Comparison of ENCODE assay signal across 9 cellular contexts in genomic region chr2:232698552-232699091, GRCh38. TPM values are rescaled to one million over a fixed set of nuclear protein-coding genes. Genes with fewer than 3 reads are reported as not detected.
DNase-seq lines count a peak whose midpoint lies in the region; FAIRE-seq and TF ChIP-seq lines count a peak whose summit lies in the region.
"Had no signal": no experiment of that assay in that cellular context is flagged by ENCODE, and none has a peak within 500 bp of the region (broad histone marks: within the 10 kb centered on the region; RNA-seq: fewer than 3 reads in every experiment).

No MANE protein-coding gene starts in this region.

- no peak for FAIRE-seq in endothelial cell of umbilical vein (lab: Jason Lieb, UNC)

- H4K20me1 ChIP-seq in endothelial cell of umbilical vein (replicated peaks; ENCODE audit: control insufficient read depth, extremely low read depth, insufficient read depth, low read length): no peaks in the 10 kb centered on the region

- H3K4me1 ChIP-seq in ES-I3 (ENCODE audit: insufficient read depth, low read length) (peaks cover 9% of the 10 kb centered on the region; the same call in 1 of the 2 replicates), endothelial cell of umbilical vein (ENCODE audit: control insufficient read depth, extremely low read depth, insufficient read depth, low read length) (peaks cover 19% of the 10 kb centered on the region), parathyroid adenoma (peaks cover 38% of the 10 kb centered on the region), ovary (ENCODE audit: insufficient read depth) (peaks cover 11% of the 10 kb centered on the region)

- TSS peak; percentile 53 for BruUV-seq in endothelial cell of umbilical vein (replicated peaks; lab: Mats Ljungman, UMichigan)

- H3K79me2 ChIP-seq in endothelial cell of umbilical vein (ENCODE audit: control insufficient read depth, insufficient read depth, low read length) (peaks cover 64% of the 10 kb centered on the region), parathyroid adenoma (peaks cover 45% of the 10 kb centered on the region)

- H3K4me3 ChIP-seq in endothelial cell of umbilical vein (replicated peaks in 1 of 3; ENCODE audit: insufficient read depth in 1 of 3, low read depth in 1 of 3, low read length in 3 of 3) (peak overlapping the region in 2 of 3 experiments; percentile 80 to 98), parathyroid adenoma (ENCODE audit: low read depth, low read length) (peak overlapping the region; percentile 92), ovary (no peak overlapping the region)

- POLR2A ChIA-PET in endothelial cell of umbilical vein (lab: Charles Lee): no interaction called here

- peak; percentile 38 for DNase-seq in OCI-M1 (lab: John Stamatoyannopoulos, UW)
- DNase-seq in endothelial cell of umbilical vein (ENCODE audit: low read depth, low spot score): no peak
- no peak for DNase-seq in KG1 (lab: John Stamatoyannopoulos, UW)
- no peak for DNase-seq in NCI-H1048 (lab: John Stamatoyannopoulos, UW)
- no peak for DNase-seq in occipital lobe (lab: John Stamatoyannopoulos, UW)
- DNase-seq in ovary: no peak
- DNase-seq: NCI-H1930 had no signal

- H2AFZ ChIP-seq in endothelial cell of umbilical vein (ENCODE audit: low read depth, low read length) (no peak overlapping the region), parathyroid adenoma (no peak overlapping the region)

- WGBS in ovary, 3 donors: 65 to 73% (median 70%) methylated on average over 4 of the region's 4 CpGs

- H3K9ac ChIP-seq in ES-I3 (ENCODE audit: low read depth, low read length) (peak overlapping the region; percentile 74), endothelial cell of umbilical vein (replicated peaks; ENCODE audit: extremely low read depth, insufficient read depth, low read length) (peak overlapping the region; percentile 92), parathyroid adenoma (no peak overlapping the region)

- intact Hi-C loops in endothelial cell of umbilical vein (cut with micrococcal nuclease) (no loop called here), ovary (cut with DNase I) (no loop called here)

- no peak for TF ChIP-seq EP300 in ovary (IDR thresholded peaks at IDR 0.05)

- dilution Hi-C loops in endothelial cell of umbilical vein (cut with MboI; ENCODE audit: extremely low pct_ligation_motif_present, low sequenced_read_pairs): no loop called here

- H3K9me1 ChIP-seq in endothelial cell of umbilical vein (replicated peaks; ENCODE audit: control insufficient read depth, extremely low read depth, insufficient read depth, low read length): no peaks in the 10 kb centered on the region

- no peaks in the 10 kb centered on the region for H3K27me3 ChIP-seq in endothelial cell of umbilical vein (ENCODE audit: control insufficient read depth in 2 of 2, insufficient read depth in 2 of 2, low read length in 2 of 2)
- H3K27me3 ChIP-seq in parathyroid adenoma (ENCODE audit: control insufficient read depth, insufficient read depth, low read length): no peaks in the 10 kb centered on the region
- no peaks in the 10 kb centered on the region for H3K27me3 ChIP-seq in ovary

- H3K9me3 ChIP-seq in ES-I3 (ENCODE audit: control insufficient read depth, insufficient read depth, low read length) (no peaks in the 10 kb centered on the region), endothelial cell of umbilical vein (replicated peaks; ENCODE audit: control insufficient read depth, insufficient read depth, low read length) (no peaks in the 10 kb centered on the region), parathyroid adenoma (ENCODE audit: control insufficient read depth, low read length) (no peaks in the 10 kb centered on the region), ovary (no peaks in the 10 kb centered on the region)

- H3K36me3 ChIP-seq in ES-I3 (ENCODE audit: insufficient read depth, low read length) (no peaks in the 10 kb centered on the region), endothelial cell of umbilical vein (ENCODE audit: control insufficient read depth in 2 of 2, extremely low read depth in 1 of 2, insufficient read depth in 2 of 2, low read length in 2 of 2) (no peaks in the 10 kb centered on the region), parathyroid adenoma (ENCODE audit: control insufficient read depth, insufficient read depth, low read length) (no peaks in the 10 kb centered on the region), ovary (no peaks in the 10 kb centered on the region)

- CTCF ChIA-PET in endothelial cell of umbilical vein (lab: Charles Lee): no interaction called here

- TF ChIP-seq POLR2A in endothelial cell of umbilical vein (IDR thresholded peaks at IDR 0.05; ENCODE audit: low read depth, low read length) (no peak), ovary (IDR thresholded peaks at IDR 0.05) (no peak)

- H3K27ac ChIP-seq in endothelial cell of umbilical vein (ENCODE audit: insufficient read depth, low read depth, low read length): no peak overlapping the region
- peak overlapping the region; percentile 68 for H3K27ac ChIP-seq in parathyroid adenoma
- no peak overlapping the region for H3K27ac ChIP-seq in ovary

- peak overlapping the region; percentile 72 for H3K4me2 ChIP-seq in endothelial cell of umbilical vein (ENCODE audit: insufficient read depth, low read length)
- H3K4me2 ChIP-seq in parathyroid adenoma (ENCODE audit: low read length): peak overlapping the region; percentile 91

- TF ChIP-seq CTCF in endothelial cell of umbilical vein (IDR thresholded peaks at IDR 0.05; ENCODE audit: extremely low read depth in 1 of 2, insufficient read depth in 1 of 2, low read depth in 1 of 2, low read length in 2 of 2) (no peak), parathyroid adenoma (IDR thresholded peaks at IDR 0.05) (no peak), ovary (IDR thresholded peaks at IDR 0.05) (no peak)

TF ChIP-seq in endothelial cell of umbilical vein, 7 proteins besides CTCF, POLR2A, EP300 and RAD21:
- TF ChIP-seq EZH2 (IDR thresholded peaks at IDR 0.05; ENCODE audit: borderline replicate concordance, low read depth, low read length, severe bottlenecking) (no peak), MAX (IDR thresholded peaks at IDR 0.05; ENCODE audit: insufficient read depth, insufficient read length) (no peak), MYC (IDR thresholded peaks at IDR 0.05; ENCODE audit: low read depth, low read length) (no peak), POLR2AphosphoS5 (IDR thresholded peaks at IDR 0.05; ENCODE audit: insufficient read depth, low read depth, low read length) (no peak), FOS (IDR thresholded peaks at IDR 0.05; ENCODE audit: borderline replicate concordance, insufficient read depth, low read length) (no peak), JUN (IDR thresholded peaks at IDR 0.05; ENCODE audit: borderline replicate concordance, insufficient read depth, insufficient read length, low read depth) (no peak), GATA2 (IDR thresholded peaks at IDR 0.05; ENCODE audit: insufficient read depth, insufficient read length, low read depth, low read length) (no peak)

RNA-seq across cellular contexts. Expression of gene GIGYF2, which starts 1.5 kb away (rescaled TPM):
- total RNA-seq in endothelial cell of umbilical vein (54.2 and 56.4 TPM in 2 replicates), occipital lobe (111 TPM), ovary (10 to 100 TPM; 55.2 to 83.6 (median 69.4) TPM)
- polyA plus RNA-seq in endothelial cell of umbilical vein (22.5 and 22.9 TPM in 2 replicates), ovary (10 to 100 TPM; 22.1 to 55.9 TPM)
- 14.4 and 17.1 TPM in 2 replicates for polyA plus RNA-seq in endothelial cell of umbilical vein (2011; cell fraction: cytosol; rRNA removed)
- 40.4 and 52.3 TPM in 2 replicates for polyA plus RNA-seq in endothelial cell of umbilical vein (2011; cell fraction: nucleus; rRNA removed)
- 36.5 and 39.3 TPM in 2 replicates for polyA plus RNA-seq in endothelial cell of umbilical vein (2012)
- polyA minus RNA-seq in endothelial cell of umbilical vein: 102 and 105 TPM in 2 replicates
- polyA minus RNA-seq in endothelial cell of umbilical vein (2011; cell fraction: cytosol; rRNA and poly(A)+ RNA removed): 19.7 TPM
- polyA minus RNA-seq in endothelial cell of umbilical vein (2011; cell fraction: nucleus; rRNA and poly(A)+ RNA removed): 111 and 156 TPM in 2 replicates
